In the genomic region with DNA sequence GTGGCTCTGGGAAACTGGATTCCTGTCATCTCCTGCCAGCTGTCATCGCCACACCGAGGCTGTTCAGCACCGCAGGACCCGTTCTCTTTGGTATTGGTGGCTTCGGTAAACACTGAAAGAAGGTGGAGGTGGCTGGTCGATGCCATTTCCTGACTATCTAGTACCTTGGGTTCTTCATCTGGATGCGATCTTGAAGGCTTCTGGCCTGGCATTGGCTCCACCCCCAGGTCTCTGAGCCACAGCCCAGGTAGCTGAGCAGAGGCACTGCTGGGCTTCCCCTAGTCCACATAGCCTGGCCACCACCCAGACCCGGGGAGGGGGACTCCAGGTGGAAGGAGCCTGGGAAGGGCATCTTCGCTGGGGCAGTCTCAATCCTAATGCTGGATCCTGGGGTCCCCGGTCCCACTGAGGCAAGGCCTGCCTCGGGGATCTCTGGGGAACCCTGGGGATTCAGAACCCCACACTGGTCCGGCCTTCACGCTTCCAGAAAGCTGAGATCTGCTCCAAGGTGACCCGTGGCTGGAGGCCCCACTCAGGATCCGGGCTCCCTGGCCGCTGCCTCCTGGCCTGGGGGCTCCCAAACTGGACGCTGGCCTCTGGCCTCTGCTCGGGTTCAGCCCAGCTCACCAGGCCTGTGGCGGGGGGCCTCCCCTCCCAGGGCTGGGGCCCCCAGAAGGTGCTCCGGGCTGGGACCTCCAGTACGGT, we compare ENCODE assay signal across 1 cellular context.
TF ChIP-seq lines count a peak whose summit lies in the region.

No MANE protein-coding gene starts in this region.

TF ChIP-seq in H1, 55 proteins besides CTCF, POLR2A, EP300 and RAD21:
- TF ChIP-seq JUN (IDR thresholded peaks at IDR 0.05; ENCODE audit: low read depth, low read length) (no peak), NANOG (IDR thresholded peaks at IDR 0.05; ENCODE audit: insufficient read depth, low read depth, low read length, poor library complexity, severe bottlenecking) (no peak), RNF2 (IDR thresholded peaks at IDR 0.05; ENCODE audit: borderline replicate concordance, low read depth, low read length, missing control alignments, poor library complexity, severe bottlenecking) (no peak), HDAC2 (IDR thresholded peaks at IDR 0.05; ENCODE audit: borderline replicate concordance in 1 of 2, low read depth in 2 of 2, low read length in 2 of 2) (no peak), POLR2AphosphoS5 (IDR thresholded peaks at IDR 0.05; ENCODE audit: low read depth, low read length) (peak; percentile 3; the same call in 1 of the 2 replicates), HDAC6 (IDR thresholded peaks at IDR 0.05; ENCODE audit: low read depth, low read length) (no peak), CHD2 (IDR thresholded peaks at IDR 0.05; ENCODE audit: low read length) (no peak), POU5F1 (IDR thresholded peaks at IDR 0.05; ENCODE audit: low read depth, low read length) (no peak)
